Comparison of ENCODE assay signal across 1 cellular context in the genomic region with DNA sequence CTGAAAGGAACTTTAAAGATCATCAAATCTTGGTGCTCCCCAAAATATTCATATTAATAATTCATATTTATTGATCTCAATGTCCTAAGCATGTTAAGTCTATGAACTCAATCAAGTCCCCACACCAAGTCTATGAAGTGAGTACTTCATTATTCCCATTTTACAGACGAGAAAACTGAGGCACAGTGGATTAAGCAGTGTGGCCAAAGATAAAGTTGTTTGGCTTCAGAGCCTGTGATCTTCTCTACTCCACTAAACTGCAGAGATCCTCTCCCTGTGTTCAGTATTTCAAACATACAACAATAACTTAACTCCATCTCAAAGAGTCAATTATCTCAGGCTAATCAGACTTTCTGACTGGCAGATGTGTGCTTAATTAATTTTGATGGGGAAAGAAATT.
TF ChIP-seq lines count a peak whose summit lies in the region.

No MANE protein-coding gene starts in this region.

TF ChIP-seq in HepG2, 621 proteins besides CTCF, POLR2A, EP300 and RAD21:
- TF ChIP-seq ZNF784 (CRISPR knock-in tag; IDR thresholded peaks at IDR 0.05; ENCODE audit: borderline replicate concordance): no peak
- TF ChIP-seq ZFP36L1 (CRISPR knock-in tag; IDR thresholded peaks at IDR 0.05): no peak
- TF ChIP-seq CHD4 (IDR thresholded peaks at IDR 0.05; ENCODE audit: borderline replicate concordance, low read length): peak; percentile 87; the same call in 1 of the 2 replicates
- no peak for TF ChIP-seq BRD4 (CRISPR knock-in tag; IDR thresholded peaks at IDR 0.05)
- TF ChIP-seq HOXA9 (CRISPR knock-in tag; IDR thresholded peaks at IDR 0.05; ENCODE audit: borderline replicate concordance): 0 out of 2 replicates have a peak, but pooled peaks have one; percentile 31
- TF ChIP-seq ZNF629 (CRISPR knock-in tag; conservative IDR thresholded peaks at IDR 0.05): peak; percentile 90
